Comparison of ENCODE assay signal across 1 cellular context in the genomic region with DNA sequence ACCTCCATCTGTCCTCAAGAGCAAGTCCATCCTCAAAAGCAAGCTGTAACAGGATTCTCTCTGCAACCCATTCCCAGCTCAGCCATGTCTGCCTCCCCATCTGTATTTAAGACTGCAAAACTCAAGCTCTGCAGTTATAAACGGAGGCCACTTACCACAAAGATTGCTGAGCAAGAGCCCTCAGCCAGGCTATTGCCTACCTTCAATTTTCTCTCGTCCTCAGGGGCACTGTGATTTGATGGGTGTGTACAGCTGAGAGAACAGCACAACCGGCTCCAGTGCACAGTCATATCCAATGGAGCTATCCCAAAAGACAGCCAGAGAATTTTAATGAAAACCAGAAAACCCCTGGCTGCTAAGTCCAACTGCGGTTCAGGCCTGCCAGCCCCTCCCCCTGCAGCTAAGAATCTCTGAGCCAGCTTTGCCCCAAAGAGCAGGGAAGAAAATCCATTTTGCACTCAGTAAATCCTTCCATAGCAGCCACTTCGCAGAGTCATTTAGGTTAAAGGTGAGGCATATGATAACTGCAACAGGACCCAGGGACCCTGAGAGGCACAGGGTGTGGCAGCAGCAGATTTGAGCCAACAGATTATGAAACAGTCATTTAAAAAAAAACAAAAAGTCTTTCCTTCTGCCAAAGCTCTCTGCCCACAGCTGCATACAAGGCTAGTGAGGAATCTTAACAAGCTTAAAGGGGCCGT.
TF ChIP-seq lines count a peak whose summit lies in the region.

No MANE protein-coding gene starts in this region.

TF ChIP-seq in K562, 482 proteins besides CTCF, POLR2A, EP300 and RAD21 (continued from another document):
- TF ChIP-seq, protein P1, sequence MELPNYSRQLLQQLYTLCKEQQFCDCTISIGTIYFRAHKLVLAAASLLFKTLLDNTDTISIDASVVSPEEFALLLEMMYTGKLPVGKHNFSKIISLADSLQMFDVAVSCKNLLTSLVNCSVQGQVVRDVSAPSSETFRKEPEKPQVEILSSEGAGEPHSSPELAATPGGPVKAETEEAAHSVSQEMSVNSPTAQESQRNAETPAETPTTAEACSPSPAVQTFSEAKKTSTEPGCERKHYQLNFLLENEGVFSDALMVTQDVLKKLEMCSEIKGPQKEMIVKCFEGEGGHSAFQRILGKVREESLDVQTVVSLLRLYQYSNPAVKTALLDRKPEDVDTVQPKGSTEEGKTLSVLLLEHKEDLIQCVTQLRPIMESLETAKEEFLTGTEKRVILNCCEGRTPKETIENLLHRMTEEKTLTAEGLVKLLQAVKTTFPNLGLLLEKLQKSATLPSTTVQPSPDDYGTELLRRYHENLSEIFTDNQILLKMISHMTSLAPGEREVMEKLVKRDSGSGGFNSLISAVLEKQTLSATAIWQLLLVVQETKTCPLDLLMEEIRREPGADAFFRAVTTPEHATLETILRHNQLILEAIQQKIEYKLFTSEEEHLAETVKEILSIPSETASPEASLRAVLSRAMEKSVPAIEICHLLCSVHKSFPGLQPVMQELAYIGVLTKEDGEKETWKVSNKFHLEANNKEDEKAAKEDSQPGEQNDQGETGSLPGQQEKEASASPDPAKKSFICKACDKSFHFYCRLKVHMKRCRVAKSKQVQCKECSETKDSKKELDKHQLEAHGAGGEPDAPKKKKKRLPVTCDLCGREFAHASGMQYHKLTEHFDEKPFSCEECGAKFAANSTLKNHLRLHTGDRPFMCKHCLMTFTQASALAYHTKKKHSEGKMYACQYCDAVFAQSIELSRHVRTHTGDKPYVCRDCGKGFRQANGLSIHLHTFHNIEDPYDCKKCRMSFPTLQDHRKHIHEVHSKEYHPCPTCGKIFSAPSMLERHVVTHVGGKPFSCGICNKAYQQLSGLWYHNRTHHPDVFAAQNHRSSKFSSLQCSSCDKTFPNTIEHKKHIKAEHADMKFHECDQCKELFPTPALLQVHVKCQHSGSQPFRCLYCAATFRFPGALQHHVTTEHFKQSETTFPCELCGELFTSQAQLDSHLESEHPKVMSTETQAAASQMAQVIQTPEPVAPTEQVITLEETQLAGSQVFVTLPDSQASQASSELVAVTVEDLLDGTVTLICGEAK (IDR thresholded peaks at IDR 0.05): no peak
- TF ChIP-seq, protein P1 (CRISPR knock-in tag; IDR thresholded peaks at IDR 0.05): no peak
- TF ChIP-seq STAT5B (CRISPR knock-in tag; IDR thresholded peaks at IDR 0.05): no peak
- 0 out of 2 replicates have a peak, but pooled peaks have one; percentile 7 for TF ChIP-seq FOSL1 (tag; conservative IDR thresholded peaks at IDR 0.05)
- TF ChIP-seq NR2C2 (CRISPR knock-in tag; IDR thresholded peaks at IDR 0.05): no peak
- TF ChIP-seq NR2C2 (tag; IDR thresholded peaks at IDR 0.05): peak; percentile 67
- TF ChIP-seq ARID1B (IDR thresholded peaks at IDR 0.05): peak; percentile 43; the same call in 1 of the 2 replicates
- TF ChIP-seq TEAD4 (IDR thresholded peaks at IDR 0.05; ENCODE audit: low read length): peak; percentile 34; the same call in 1 of the 2 replicates
- no peak for TF ChIP-seq TEAD4 (CRISPR knock-in tag; IDR thresholded peaks at IDR 0.05; ENCODE audit: borderline replicate concordance)
- peak; percentile 20; the same call in 1 of the 2 replicates for TF ChIP-seq CEBPB (tag; IDR thresholded peaks at IDR 0.05)
- TF ChIP-seq NCOR1 (IDR thresholded peaks at IDR 0.05): peak; percentile 59; the same call in 1 of the 2 replicates
- peak; percentile 38; the same call in 1 of the 2 replicates for TF ChIP-seq FOXM1 (IDR thresholded peaks at IDR 0.05; ENCODE audit: low read depth)
- no peak for TF ChIP-seq FOXM1 (CRISPR knock-in tag; IDR thresholded peaks at IDR 0.05; ENCODE audit: low read depth)
- peak; percentile 64 for TF ChIP-seq ZNF384 (IDR thresholded peaks at IDR 0.05; ENCODE audit: low read depth, low read length)
- TF ChIP-seq TAF1 (IDR thresholded peaks at IDR 0.05; ENCODE audit: control insufficient read depth, extremely low read depth, insufficient read depth, low read length, severe bottlenecking): no peak
- no peak for TF ChIP-seq ZFPM2 (CRISPR knock-in tag; IDR thresholded peaks at IDR 0.05)
- TF ChIP-seq DPF2 (IDR thresholded peaks at IDR 0.05): peak; percentile 30; the same call in 1 of the 2 replicates
- TF ChIP-seq, protein P2, sequence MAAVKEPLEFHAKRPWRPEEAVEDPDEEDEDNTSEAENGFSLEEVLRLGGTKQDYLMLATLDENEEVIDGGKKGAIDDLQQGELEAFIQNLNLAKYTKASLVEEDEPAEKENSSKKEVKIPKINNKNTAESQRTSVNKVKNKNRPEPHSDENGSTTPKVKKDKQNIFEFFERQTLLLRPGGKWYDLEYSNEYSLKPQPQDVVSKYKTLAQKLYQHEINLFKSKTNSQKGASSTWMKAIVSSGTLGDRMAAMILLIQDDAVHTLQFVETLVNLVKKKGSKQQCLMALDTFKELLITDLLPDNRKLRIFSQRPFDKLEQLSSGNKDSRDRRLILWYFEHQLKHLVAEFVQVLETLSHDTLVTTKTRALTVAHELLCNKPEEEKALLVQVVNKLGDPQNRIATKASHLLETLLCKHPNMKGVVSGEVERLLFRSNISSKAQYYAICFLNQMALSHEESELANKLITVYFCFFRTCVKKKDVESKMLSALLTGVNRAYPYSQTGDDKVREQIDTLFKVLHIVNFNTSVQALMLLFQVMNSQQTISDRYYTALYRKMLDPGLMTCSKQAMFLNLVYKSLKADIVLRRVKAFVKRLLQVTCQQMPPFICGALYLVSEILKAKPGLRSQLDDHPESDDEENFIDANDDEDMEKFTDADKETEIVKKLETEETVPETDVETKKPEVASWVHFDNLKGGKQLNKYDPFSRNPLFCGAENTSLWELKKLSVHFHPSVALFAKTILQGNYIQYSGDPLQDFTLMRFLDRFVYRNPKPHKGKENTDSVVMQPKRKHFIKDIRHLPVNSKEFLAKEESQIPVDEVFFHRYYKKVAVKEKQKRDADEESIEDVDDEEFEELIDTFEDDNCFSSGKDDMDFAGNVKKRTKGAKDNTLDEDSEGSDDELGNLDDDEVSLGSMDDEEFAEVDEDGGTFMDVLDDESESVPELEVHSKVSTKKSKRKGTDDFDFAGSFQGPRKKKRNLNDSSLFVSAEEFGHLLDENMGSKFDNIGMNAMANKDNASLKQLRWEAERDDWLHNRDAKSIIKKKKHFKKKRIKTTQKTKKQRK (IDR thresholded peaks at IDR 0.05; ENCODE audit: borderline replicate concordance, low read depth, low read length): no peak
- TF ChIP-seq MEIS2 (IDR thresholded peaks at IDR 0.05; ENCODE audit: partially characterized antibody): peak; percentile 6
